ENCODE assay signal across 7 cellular contexts in the genomic region with DNA sequence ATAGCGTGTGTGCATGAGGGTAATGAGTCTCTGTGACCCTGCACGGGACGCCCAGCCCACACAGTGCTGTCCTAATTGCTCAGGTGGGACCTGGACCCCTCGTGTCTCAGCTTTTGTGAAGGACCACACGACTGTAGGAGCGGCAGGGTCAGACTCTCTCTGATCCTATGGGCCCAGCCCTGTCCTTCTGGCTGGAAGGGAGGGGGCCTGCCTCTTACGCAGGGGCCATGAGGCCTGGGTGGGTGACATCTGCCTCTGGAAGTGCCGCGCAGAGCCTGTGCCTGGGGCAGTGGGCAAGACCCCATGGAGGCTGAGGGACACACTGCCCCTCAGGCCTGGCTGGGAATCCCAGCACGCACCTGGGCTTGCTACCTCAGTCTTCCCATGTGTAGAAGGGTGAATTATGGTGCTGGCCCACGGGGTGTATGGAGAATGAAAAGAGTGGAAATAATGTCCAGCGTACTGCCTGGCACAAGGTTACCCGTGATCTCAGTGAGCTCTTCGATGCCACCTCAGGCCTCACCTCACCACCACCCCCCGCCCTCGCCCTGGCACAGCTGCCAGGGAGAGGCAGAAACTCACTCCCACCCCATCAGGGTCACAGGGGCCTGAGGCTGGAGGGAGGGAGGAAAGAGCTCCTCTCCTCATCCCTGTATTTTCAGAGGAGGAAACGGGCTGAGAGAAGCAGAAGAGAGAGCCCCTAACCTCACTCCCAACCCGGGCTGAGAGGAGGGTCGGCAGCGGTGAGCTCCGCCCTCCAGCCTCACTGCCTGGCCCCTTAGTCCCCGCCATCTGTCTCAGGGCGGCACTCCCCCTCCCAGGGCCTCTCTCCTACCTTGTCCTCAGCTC. TPM values are rescaled to one million over a fixed set of nuclear protein-coding genes. Genes with fewer than 3 reads are reported as not detected.
A peak's percentile ranks its signal among the peaks of the same experiment; 100 is the strongest.
DNase-seq lines count a peak whose midpoint lies in the region; TF ChIP-seq lines count a peak whose summit lies in the region.

No MANE protein-coding gene starts in this region.

- peak overlapping the region; percentile 40 for H3K9ac ChIP-seq in GM23248

- no peaks in the 10 kb centered on the region for H3K79me2 ChIP-seq in GM23248 (ENCODE audit: insufficient read depth)

- DNase-seq in GM23248 (no peak), NCI-H69 (lab: John Stamatoyannopoulos, UW) (peak; percentile 74), fibroblast of villous mesenchyme (ENCODE audit: low read depth) (no peak), sigmoid colon (no peak), AG08396 (ENCODE audit: low spot score) (no peak), KBM-7 (no peak)
- no peak for DNase-seq in activated effector memory CD4-positive, alpha-beta T cell treated with anti-CD3 and anti-CD28 coated beads, Interleukin-2, amount 50 U/mL, for 16 hours

- no peaks in the 10 kb centered on the region for H3K9me2 ChIP-seq in GM23248 (ENCODE audit: insufficient read depth)

- H3K4me1 ChIP-seq in GM23248 (ENCODE audit: insufficient read depth): 0 out of 2 replicates have a peak, but pooled peaks cover 7% of the 10 kb centered on the region
- H3K4me1 ChIP-seq in sigmoid colon: peaks cover 0 to 17% (median 13%) of the 10 kb centered on the region in 4 donors

- 45 to 52% methylated on average over 21 to 23 of the region's 23 CpGs for WGBS in GM23248 (ENCODE audit: low coverage in 1 of 2, low lambda C conversion rate in 2 of 2, missing lambda C conversion rate in 2 of 2), 2 experiments
- WGBS in sigmoid colon, 2 donors: 44 to 49% methylated on average over 23 of the region's 23 CpGs

- no peaks in the 10 kb centered on the region for H3K27me3 ChIP-seq in GM23248 (replicated peaks; ENCODE audit: insufficient read depth)
- peaks cover 0 to 38% (median 25%) of the 10 kb centered on the region in 3 donors for H3K27me3 ChIP-seq in sigmoid colon

- TF ChIP-seq CTCF in fibroblast of villous mesenchyme (IDR thresholded peaks at IDR 0.05; ENCODE audit: insufficient read depth, low read depth, low read length): no peak
- no peak for TF ChIP-seq CTCF in sigmoid colon (IDR thresholded peaks at IDR 0.05)

- H3F3A ChIP-seq in GM23248 (ENCODE audit: insufficient read depth): no peaks in the 10 kb centered on the region; the same call in 1 of the 2 replicates

- H3K4me3 ChIP-seq in GM23248: peak overlapping the region; percentile 50
- H3K4me3 ChIP-seq in fibroblast of villous mesenchyme (ENCODE audit: low read depth, low read length): peak overlapping the region; percentile 2
- peak overlapping the region in 3 of 4 donors; percentile 40 to 53 (median 43) for H3K4me3 ChIP-seq in sigmoid colon

- TF ChIP-seq EP300 in sigmoid colon (IDR thresholded peaks at IDR 0.05): no peak

- H3K36me3 ChIP-seq in GM23248 (ENCODE audit: low read depth): no peaks in the 10 kb centered on the region
- no peaks in the 10 kb centered on the region for H3K36me3 ChIP-seq in sigmoid colon

- H2AFZ ChIP-seq in GM23248: peak overlapping the region; percentile 77

- H3K4me2 ChIP-seq in GM23248 (ENCODE audit: unreplicated experiment): peak overlapping the region; percentile 72

- intact Hi-C loops in sigmoid colon (cut with DNase I): no loop called here

- H3K9me3 ChIP-seq in GM23248 (ENCODE audit: low read depth): no peaks in the 10 kb centered on the region
- no peaks in the 10 kb centered on the region for H3K9me3 ChIP-seq in sigmoid colon

- TF ChIP-seq POLR2A in sigmoid colon (IDR thresholded peaks at IDR 0.05): no peak

- H3K27ac ChIP-seq in GM23248 (no peak overlapping the region), sigmoid colon (peak overlapping the region in 1 of 4 donors; percentile 4)

- in situ Hi-C loops in GM23248 (cut with MboI): no loop called here
- in situ Hi-C loops in KBM-7 (cut with MboI; ENCODE audit: low pct_unique_long_range_greater_than_20kb, low sequenced_read_pairs): no loop called here

- H4K20me1 ChIP-seq in GM23248 (ENCODE audit: insufficient read depth): no peaks in the 10 kb centered on the region

RNA-seq across cellular contexts. Expression of a gene that starts 27.1 kb away (rescaled TPM):
- 2.0 and 3.1 TPM in 2 replicates for total RNA-seq in GM23248 (2014; rRNA removed; shearing (Covaris generic))
- polyA plus RNA-seq in GM23248 (2016; fragmentation: Nextera tagmentation; extraction: Ambion mirVana): 1.4 and 1.6 TPM in 2 replicates
- total RNA-seq in fibroblast of villous mesenchyme: 0.64 and 0.86 TPM in 2 replicates
- 1 to 10 TPM in 3 of 4 donors, not detected in 1; 1.4 to 3.0 (median 2.0) TPM for total RNA-seq in sigmoid colon
- 1 to 10 TPM; 3.6 to 5.0 (median 3.9) TPM for polyA plus RNA-seq in sigmoid colon

RNA-seq across cellular contexts. Expression of a gene that starts 30.8 kb away (rescaled TPM):
- not detected in 2 replicates for total RNA-seq in GM23248 (2014; rRNA removed; shearing (Covaris generic))
- polyA plus RNA-seq in GM23248 (2016; fragmentation: Nextera tagmentation; extraction: Ambion mirVana) (not detected in 2 replicates), sigmoid colon (not detected)
- total RNA-seq in fibroblast of villous mesenchyme (not detected in 2 replicates), sigmoid colon (not detected)
